16 cellular contexts compared by ENCODE assay signal in genomic region chr1:165680303-165680702, GRCh38. TPM values are rescaled to one million over a fixed set of nuclear protein-coding genes. Genes with fewer than 3 reads are reported as not detected.
A peak's percentile ranks its signal among the peaks of the same experiment; 100 is the strongest.
DNase-seq lines count a peak whose midpoint lies in the region; ATAC-seq and TF ChIP-seq lines count a peak whose summit lies in the region.
"Had no signal": no experiment of that assay in that cellular context is flagged by ENCODE, and none has a peak within 500 bp of the region (broad histone marks: within the 10 kb centered on the region; RNA-seq: fewer than 3 reads in every experiment).

No MANE protein-coding gene starts in this region.

- WGBS in psoas muscle, 3 donors: 47 to 57% (median 49%) methylated on average over 2 of the region's 2 CpGs

- no peak overlapping the region for H3K4me2 ChIP-seq in OCI-LY7 (ENCODE audit: low read length)
- H3K4me2 ChIP-seq: A549 had no signal

- BruUV-seq in OCI-LY7 (replicated peaks; lab: Mats Ljungman, UMichigan): no TSS peak

- H3K9me3 ChIP-seq in psoas muscle (no peaks in the 10 kb centered on the region), OCI-LY7 (ENCODE audit: low read length) (no peaks in the 10 kb centered on the region)

- intact Hi-C loops in natural killer cell (cut with micrococcal nuclease) (no loop called here), psoas muscle (cut with DNase I) (no loop called here), OCI-LY7 (cut with micrococcal nuclease; ENCODE audit: unreplicated experiment) (no loop called here)

- H3K36me3 Mint-ChIP-seq in natural killer cell: peaks cover 53% of the 10 kb centered on the region
- H3K36me3 Mint-ChIP-seq in natural killer cell treated with Interleukin-12 subunit alpha and Interleukin-12 subunit beta and Interleukin-15 and Interleukin-18, amount 100 ng/mL, for 72 hours: peaks cover 45% of the 10 kb centered on the region
- H3K36me3 Mint-ChIP-seq in activated T-helper 17 cell treated with anti-CD3 and anti-CD28 coated beads, Interleukin-2, amount 50 U/mL, for 72 hours (ENCODE audit: low read depth): peaks cover 84% of the 10 kb centered on the region

- DNase-seq in natural killer cell (no peak), psoas muscle (peak in 1 of 2 donors; percentile 60), OCI-LY7 (ENCODE audit: low spot score) (no peak), foreskin melanocyte (no peak)
- DNase-seq in natural killer cell treated with Interleukin-12 subunit alpha and Interleukin-12 subunit beta and Interleukin-15 and Interleukin-18, amount 100 ng/mL, for 72 hours (ENCODE audit: low spot score): no peak
- DNase-seq in activated CD4-positive, alpha-beta T cell treated with anti-CD3 and anti-CD28 coated beads, Interleukin-2, amount 50 U/mL, for 1 hour: no peak
- DNase-seq: DMS 273 treated with DMSO at 0.1 percent for 48 hours, DND-41, H7, IMR-90, NCI-H1417 treated with DMSO at 0.1 percent for 48 hours, NCI-H187 treated with DMSO at 0.1 percent for 48 hours, NCI-H345, NCI-H524 treated with DMSO at 0.1 percent for 48 hours had no signal

- H3K4me3 ChIP-seq in psoas muscle (no peak overlapping the region), OCI-LY7 (ENCODE audit: low read depth, low read length, poor library complexity, severe bottlenecking) (no peak overlapping the region)
- H3K4me3 ChIP-seq: A549 had no signal

- H3K27ac Mint-ChIP-seq in natural killer cell: peak overlapping the region; percentile 29 to 31
- H3K27ac Mint-ChIP-seq in natural killer cell treated with Interleukin-12 subunit alpha and Interleukin-12 subunit beta and Interleukin-15 and Interleukin-18, amount 100 ng/mL, for 72 hours: peak overlapping the region in 1 of 2 donors; percentile 55
- peak overlapping the region; percentile 38 for H3K27ac Mint-ChIP-seq in activated T-helper 17 cell treated with anti-CD3 and anti-CD28 coated beads, Interleukin-2, amount 50 U/mL, for 72 hours

- CTCF ChIA-PET in OCI-LY7 (lab: Charles Lee; ENCODE audit: unreplicated experiment): no interaction called here

- H3K4me1 ChIP-seq in psoas muscle (peaks cover 12% of the 10 kb centered on the region), OCI-LY7 (ENCODE audit: insufficient read depth, low read length, poor library complexity, severe bottlenecking) (no peaks in the 10 kb centered on the region)
- H3K4me1 ChIP-seq: A549 had no signal

- H3K9me3 Mint-ChIP-seq in natural killer cell: no peaks in the 10 kb centered on the region
- no peaks in the 10 kb centered on the region for H3K9me3 Mint-ChIP-seq in natural killer cell treated with Interleukin-12 subunit alpha and Interleukin-12 subunit beta and Interleukin-15 and Interleukin-18, amount 100 ng/mL, for 72 hours
- no peaks in the 10 kb centered on the region for H3K9me3 Mint-ChIP-seq in activated T-helper 17 cell treated with anti-CD3 and anti-CD28 coated beads, Interleukin-2, amount 50 U/mL, for 72 hours

- no peak overlapping the region for H2AFZ ChIP-seq in OCI-LY7 (ENCODE audit: low read length)

- peaks cover 4% of the 10 kb centered on the region; the same call in 1 of the 2 replicates for H4K20me1 ChIP-seq in OCI-LY7 (ENCODE audit: insufficient read depth, low read length)

- peaks cover 20 to 22% of the 10 kb centered on the region in 2 donors for H3K4me1 Mint-ChIP-seq in natural killer cell
- peaks cover 18 to 25% of the 10 kb centered on the region in 2 donors for H3K4me1 Mint-ChIP-seq in natural killer cell treated with Interleukin-12 subunit alpha and Interleukin-12 subunit beta and Interleukin-15 and Interleukin-18, amount 100 ng/mL, for 72 hours (ENCODE audit: low read depth in 2 of 2)
- H3K4me1 Mint-ChIP-seq in activated T-helper 17 cell treated with anti-CD3 and anti-CD28 coated beads, Interleukin-2, amount 50 U/mL, for 72 hours: peaks cover 12% of the 10 kb centered on the region

- H3K36me3 ChIP-seq in psoas muscle (ENCODE audit: insufficient read depth in 1 of 2, low read depth in 1 of 2) (peaks cover 8 to 81% of the 10 kb centered on the region in 2 donors), OCI-LY7 (ENCODE audit: insufficient read depth, low read length) (peaks cover 93% of the 10 kb centered on the region)

- H3K27me3 Mint-ChIP-seq in natural killer cell (ENCODE audit: low read depth in 2 of 2): no peaks in the 10 kb centered on the region
- no peaks in the 10 kb centered on the region for H3K27me3 Mint-ChIP-seq in natural killer cell treated with Interleukin-12 subunit alpha and Interleukin-12 subunit beta and Interleukin-15 and Interleukin-18, amount 100 ng/mL, for 72 hours
- H3K27me3 Mint-ChIP-seq in activated T-helper 17 cell treated with anti-CD3 and anti-CD28 coated beads, Interleukin-2, amount 50 U/mL, for 72 hours: no peaks in the 10 kb centered on the region

- H3K9me2 ChIP-seq in OCI-LY7 (ENCODE audit: insufficient read depth, low read length): no peaks in the 10 kb centered on the region

- no peaks in the 10 kb centered on the region for H3K27me3 ChIP-seq in psoas muscle (ENCODE audit: insufficient read depth in 3 of 3, low read length in 2 of 3)

- H3K4me3 Mint-ChIP-seq in natural killer cell: no peak overlapping the region
- no peak overlapping the region for H3K4me3 Mint-ChIP-seq in natural killer cell treated with Interleukin-12 subunit alpha and Interleukin-12 subunit beta and Interleukin-15 and Interleukin-18, amount 100 ng/mL, for 72 hours
- H3K4me3 Mint-ChIP-seq in activated T-helper 17 cell treated with anti-CD3 and anti-CD28 coated beads, Interleukin-2, amount 50 U/mL, for 72 hours: no peak overlapping the region

- no peak overlapping the region for H3K27ac ChIP-seq in psoas muscle
- no peak overlapping the region for H3K27ac ChIP-seq in OCI-LY7 (ENCODE audit: low read depth, low read length, poor library complexity, severe bottlenecking)
- H3K27ac ChIP-seq: A549 had no signal

- H3K79me2 ChIP-seq in OCI-LY7 (ENCODE audit: insufficient read depth, low read depth, low read length): peaks cover 12% of the 10 kb centered on the region; the same call in 1 of the 2 replicates

- POLR2A ChIA-PET in OCI-LY7 (lab: Charles Lee): no interaction called here

- ATAC-seq in natural killer cell: no peak
- ATAC-seq in natural killer cell treated with Interleukin-12 subunit alpha and Interleukin-12 subunit beta and Interleukin-15 and Interleukin-18, amount 100 ng/mL, for 72 hours: no peak
- no peak for ATAC-seq in activated T-helper 17 cell treated with anti-CD3 and anti-CD28 coated beads, Interleukin-2, amount 50 U/mL, for 72 hours (replicated peaks)
- peak in 3 of 4 donors; percentile 30 to 81 (median 76) for ATAC-seq in psoas muscle
- ATAC-seq: A549 had no signal

- no peak for TF ChIP-seq CTCF in natural killer cell (IDR thresholded peaks at IDR 0.05)
- TF ChIP-seq CTCF in psoas muscle (IDR thresholded peaks at IDR 0.05): no peak
- TF ChIP-seq CTCF in OCI-LY7 (conservative IDR thresholded peaks at IDR 0.05; ENCODE audit: low read length): no peak

RNA-seq across cellular contexts. Expression of gene ALDH9A1, which starts 18.1 kb away (rescaled TPM):
- total RNA-seq in natural killer cell (10 to 100 TPM; 38.0 to 57.1 (median 50.3) TPM), psoas muscle (10 to 100 TPM; 40.9 to 69.3 (median 49.9) TPM), OCI-LY7 (2022) (27.7 and 32.1 TPM in 2 replicates)
- 10 to 100 TPM; 44.0 to 49.2 TPM for total RNA-seq in natural killer cell treated with Interleukin-12 subunit alpha and Interleukin-12 subunit beta and Interleukin-15 and Interleukin-18, amount 100 ng/mL, for 72 hours
- total RNA-seq in activated T-helper 17 cell treated with anti-CD3 and anti-CD28 coated beads, Interleukin-2, amount 50 U/mL, for 72 hours: 10 to 100 TPM; 18.8 to 35.4 TPM
- polyA plus RNA-seq in psoas muscle: 10 to 100 TPM; 30.4 to 37.0 (median 33.6) TPM
- 22.5 and 36.0 TPM in 2 replicates for total RNA-seq in OCI-LY7 (2014; rRNA removed; shearing (Covaris generic))

RNA-seq across cellular contexts. Expression of gene MGST3, which starts 49.3 kb away (rescaled TPM):
- 10 to 100 TPM; 27.2 to 34.3 (median 29.0) TPM for total RNA-seq in natural killer cell
- total RNA-seq in natural killer cell treated with Interleukin-12 subunit alpha and Interleukin-12 subunit beta and Interleukin-15 and Interleukin-18, amount 100 ng/mL, for 72 hours: 10 to 100 TPM; 19.5 to 29.5 TPM
- 10 to 100 TPM; 42.1 to 57.9 TPM for total RNA-seq in activated T-helper 17 cell treated with anti-CD3 and anti-CD28 coated beads, Interleukin-2, amount 50 U/mL, for 72 hours
- total RNA-seq in psoas muscle: 100 to 1,000 TPM; 223 to 318 (median 258) TPM
- polyA plus RNA-seq in psoas muscle: 100 to 1,000 TPM; 177 to 329 (median 233) TPM
- 95.7 and 127 TPM in 2 replicates for total RNA-seq in OCI-LY7 (2014; rRNA removed; shearing (Covaris generic))
- total RNA-seq in OCI-LY7 (2022): 115 and 124 TPM in 2 replicates

Comparison
In these comparisons a context has a peak if more than half of its experiments do, and no peak if none do; other contexts are left out.
1. ATAC-seq: peak in psoas muscle (3 of 4); none in natural killer cell (0 of 3), natural killer cell treated with Interleukin-12 subunit alpha and Interleukin-12 subunit beta and Interleukin-15 and Interleukin-18, amount 100 ng/mL, for 72 hours (0 of 2) and activated T-helper 17 cell treated with anti-CD3 and anti-CD28 coated beads, Interleukin-2, amount 50 U/mL, for 72 hours (single experiment).